ENCODE assay signal across 17 cellular contexts in the genomic region with DNA sequence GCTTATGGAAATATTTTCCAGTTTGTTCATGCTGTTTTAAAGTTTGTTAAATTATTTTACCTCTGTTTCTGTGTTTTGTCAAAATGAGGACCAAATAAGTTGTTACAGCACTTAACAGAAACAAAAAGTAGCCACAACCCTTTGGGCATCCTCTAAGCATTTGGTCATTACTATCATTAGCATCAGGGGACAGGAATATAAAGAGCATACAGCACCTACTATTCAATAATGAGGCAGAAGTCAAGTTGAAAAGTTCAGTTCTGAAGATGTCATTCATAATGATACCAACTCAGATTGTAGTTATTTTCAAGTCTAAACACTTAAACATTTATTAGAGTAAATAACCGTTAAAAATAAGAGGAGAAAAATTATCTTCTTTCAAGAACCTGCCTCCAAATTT.
A peak's percentile ranks its signal among the peaks of the same experiment; 100 is the strongest.
DNase-seq lines count a peak whose midpoint lies in the region; ATAC-seq, FAIRE-seq and TF ChIP-seq lines count a peak whose summit lies in the region.
"Had no signal": no experiment of that assay in that cellular context is flagged by ENCODE, and none has a peak within 500 bp of the region (broad histone marks: within the 10 kb centered on the region; RNA-seq: fewer than 3 reads in every experiment).

No MANE protein-coding gene starts in this region.

- TF ChIP-seq EP300 in A549 (IDR thresholded peaks at IDR 0.05) = no peak

- no peak overlapping the region for H3K27ac Mint-ChIP-seq in natural killer cell
- H3K27ac Mint-ChIP-seq: nephron had no signal

- no peaks in the 10 kb centered on the region for H3K36me3 Mint-ChIP-seq in natural killer cell

- WGBS in A549 (ENCODE audit: missing lambda C conversion rate) = 90% methylated on average over 1 of the region's 1 CpG
- WGBS in GM23248 (ENCODE audit: low coverage in 1 of 2, low lambda C conversion rate in 2 of 2, missing lambda C conversion rate in 2 of 2), 2 experiments = 41 to 54% methylated on average over 1 of the region's 1 CpG

- H3K27ac ChIP-seq in A549 (no peak overlapping the region), GM23248 (no peak overlapping the region)
- H3K27ac ChIP-seq: dorsolateral prefrontal cortex, sigmoid colon had no signal

- no peaks in the 10 kb centered on the region for H3K27me3 Mint-ChIP-seq in natural killer cell (ENCODE audit: low read depth in 2 of 2)

- no peak overlapping the region for H3K9ac ChIP-seq in GM23248

- H3K4me1 ChIP-seq in A549 (no peaks in the 10 kb centered on the region), GM23248 (ENCODE audit: insufficient read depth) (peaks cover 19% of the 10 kb centered on the region)
- H3K4me1 ChIP-seq: sigmoid colon had no signal

- no peaks in the 10 kb centered on the region for H4K20me1 ChIP-seq in GM23248 (ENCODE audit: insufficient read depth)

- 0 out of 2 replicates have a peak, but pooled peaks cover 6% of the 10 kb centered on the region for H3F3A ChIP-seq in GM23248 (ENCODE audit: insufficient read depth)

- TF ChIP-seq POLR2A in A549 (IDR thresholded peaks at IDR 0.05; ENCODE audit: low read length) = no peak

- no peak overlapping the region for H3K4me3 Mint-ChIP-seq in natural killer cell
- H3K4me3 Mint-ChIP-seq: nephron had no signal

- TF ChIP-seq RAD21 in A549 (conservative IDR thresholded peaks at IDR 0.05 in 1 of 2, IDR thresholded peaks at IDR 0.05 in 1 of 2) = no peak

- H3K27me3 ChIP-seq in GM23248 (replicated peaks; ENCODE audit: insufficient read depth) = no peaks in the 10 kb centered on the region
- H3K27me3 ChIP-seq: dorsolateral prefrontal cortex, sigmoid colon had no signal

- intact Hi-C loops in natural killer cell (cut with micrococcal nuclease) = no loop called here

- CTCF ChIA-PET in A549 (lab: Yijun Ruan, JAX) = no interaction called here

- no peaks in the 10 kb centered on the region for H3K36me3 ChIP-seq in GM23248 (ENCODE audit: low read depth)
- H3K36me3 ChIP-seq: sigmoid colon had no signal

- H3K4me1 Mint-ChIP-seq in natural killer cell = no peaks in the 10 kb centered on the region
- H3K4me1 Mint-ChIP-seq: nephron had no signal

- ATAC-seq in A549 (no peak), GM19043 (IDR thresholded peaks at IDR 0.05; ENCODE audit: low read depth, unreplicated experiment) (peak; percentile 40), HG03139 (IDR thresholded peaks at IDR 0.05; ENCODE audit: unreplicated experiment) (peak; percentile 41), natural killer cell (no peak)
- ATAC-seq: Right ventricle myocardium inferior had no signal

- H3K79me2 ChIP-seq in GM23248 (ENCODE audit: insufficient read depth) = no peaks in the 10 kb centered on the region

- FAIRE-seq in A549 (lab: Jason Lieb, UNC) = peak; percentile 84
- FAIRE-seq: TTC549 had no signal

- H3K9me2 ChIP-seq in GM23248 (ENCODE audit: insufficient read depth) = no peaks in the 10 kb centered on the region

- POLR2A ChIA-PET in A549 (lab: Yijun Ruan, JAX) = no interaction called here

- peaks cover 4 to 6% of the 10 kb centered on the region in 2 donors for H3K9me3 Mint-ChIP-seq in natural killer cell

- H3K4me2 ChIP-seq in A549 = no peak overlapping the region
- peak overlapping the region; percentile 23 for H3K4me2 ChIP-seq in GM23248 (ENCODE audit: unreplicated experiment)

- H2AFZ ChIP-seq in GM23248 = no peak overlapping the region

- in situ Hi-C loops in GM23248 (cut with MboI) = no loop called here

- H3K4me3 ChIP-seq in A549 (no peak overlapping the region), GM23248 (no peak overlapping the region)
- H3K4me3 ChIP-seq: dorsolateral prefrontal cortex, sigmoid colon had no signal

- no peak for DNase-seq in A549 (ENCODE audit: low read depth in 1 of 2, low spot score in 1 of 2)
- no peak for DNase-seq in GM23248
- DNase-seq in OCI-M1 (lab: John Stamatoyannopoulos, UW) = no peak
- DNase-seq in DMS 273 (lab: John Stamatoyannopoulos, UW; ENCODE audit: unreplicated experiment) = no peak
- DNase-seq in natural killer cell = no peak
- DNase-seq in dedifferentiated amniotic fluid mesenchymal stem cell (ENCODE audit: extremely low spot score) = no peak
- DNase-seq: activated T-cell treated with anti-CD3 and anti-CD28 coated beads for 4 hours, dorsolateral prefrontal cortex, foreskin melanocyte, MV-4-11, NCI-H510A, sigmoid colon had no signal

- H3K9me3 ChIP-seq in A549 (no peaks in the 10 kb centered on the region), GM23248 (ENCODE audit: low read depth) (no peaks in the 10 kb centered on the region)

- TF ChIP-seq CTCF in A549 (IDR thresholded peaks at IDR 0.05) (no peak), natural killer cell (IDR thresholded peaks at IDR 0.05) (no peak)

TF ChIP-seq in A549, 52 proteins besides CTCF, POLR2A, EP300 and RAD21:
- TF ChIP-seq ZSCAN20 (CRISPR knock-in tag; IDR thresholded peaks at IDR 0.05) = no peak
- no peak for TF ChIP-seq RARB (CRISPR knock-in tag; IDR thresholded peaks at IDR 0.05)
- TF ChIP-seq KDM1A (IDR thresholded peaks at IDR 0.05; ENCODE audit: low read depth) = no peak
- TF ChIP-seq RNF2 (IDR thresholded peaks at IDR 0.05; ENCODE audit: borderline replicate concordance, low read depth) = no peak
TF ChIP-seq in A549: peak in this region for 0.

Comparison
In these comparisons a context has a peak if more than half of its experiments do, and no peak if none do; other contexts are left out.
1. ATAC-seq: peak in GM19043 (single experiment) and HG03139 (single experiment); none in A549 (0 of 2) and natural killer cell (0 of 3).